Comparison of ENCODE assay signal across 28 cellular contexts in genomic region chr3:21634112-21634511, GRCh38.
"Had no signal": no experiment of that assay in that cellular context is flagged by ENCODE, and none has a peak within 500 bp of the region (broad histone marks: within the 10 kb centered on the region; RNA-seq: fewer than 3 reads in every experiment).

No MANE protein-coding gene starts in this region.

- H3K4me1 ChIP-seq: neural progenitor cell, parathyroid adenoma, psoas muscle, right lobe of liver, sigmoid colon, stomach, thyroid gland, tibial nerve, upper lobe of left lung, vagina had no signal

- DNase-seq: occipital lobe; ovary; posterior cingulate gyrus; psoas muscle; right cardiac atrium; right lobe of liver; sigmoid colon; small intestine; stimulated activated CD4-positive, alpha-beta T cell treated with anti-CD3 and anti-CD28 coated beads, Interleukin-15, amount 100 ng/mL, for 24 hours; stimulated activated CD4-positive, alpha-beta T cell treated with anti-CD3 and anti-CD28 coated beads, Interleukin-2, amount 100 ng/mL, for 24 hours; stimulated activated CD4-positive, alpha-beta T cell treated with anti-CD3 and anti-CD28 coated beads, Interleukin-2, amount 100 ng/mL, for 48 hours; stimulated activated CD4-positive, alpha-beta T cell treated with anti-CD3 and anti-CD28 coated beads, Interleukin-4, amount 100 ng/mL, for 24 hours; stimulated activated naive B cell treated with anti-CD40 and anti-IgM and Interleukin-4, amounts not matched to agents 10 μg/mL and 1 μg/mL and 100 μg/mL, for 72 hours; stimulated activated naive CD4-positive, alpha-beta T cell treated with Interleukin-2 at 50 U/mL for 16 hours; stomach; thyroid gland; trophoblast cell; upper lobe of left lung had no signal

- H3K27ac Mint-ChIP-seq: natural killer cell treated with Interleukin-12 subunit alpha and Interleukin-12 subunit beta and Interleukin-15 and Interleukin-18, amount 100 ng/mL, for 72 hours; neural progenitor cell; progenitor cell of endocrine pancreas; stimulated activated effector memory CD8-positive, alpha-beta T cell treated with anti-CD3 and anti-CD28 coated beads, Interleukin-12 subunit alpha, Interleukin-12 subunit beta, amount 100 ng/mL, for 72 hours; stimulated activated naive B cell treated with anti-CD40 and anti-IgM and Interleukin-4, amounts not matched to agents 10 μg/mL and 1 μg/mL and 100 μg/mL, for 72 hours; stimulated activated naive CD8-positive, alpha-beta T cell treated with anti-CD3 and anti-CD28 coated beads, Interleukin-15, Interleukin-2, amounts not matched to agents 100 ng/mL and 50 ng/mL, for 24 hours had no signal

- H3K4me2 ChIP-seq: neural progenitor cell had no signal

- H2AFZ ChIP-seq: neural progenitor cell, parathyroid adenoma had no signal

- H3K4me1 Mint-ChIP-seq: neural progenitor cell; stimulated activated effector memory CD8-positive, alpha-beta T cell treated with anti-CD3 and anti-CD28 coated beads, Interleukin-12 subunit alpha, Interleukin-12 subunit beta, amount 100 ng/mL, for 72 hours; stimulated activated naive B cell treated with anti-CD40 and anti-IgM and Interleukin-4, amounts not matched to agents 10 μg/mL and 1 μg/mL and 100 μg/mL, for 72 hours had no signal

- ATAC-seq: natural killer cell treated with Interleukin-12 subunit alpha and Interleukin-12 subunit beta and Interleukin-15 and Interleukin-18, amount 100 ng/mL, for 72 hours; psoas muscle; right cardiac atrium; right lobe of liver; stimulated activated effector memory CD8-positive, alpha-beta T cell treated with anti-CD3 and anti-CD28 coated beads, Interleukin-12 subunit alpha, Interleukin-12 subunit beta, amount 100 ng/mL, for 72 hours; stimulated activated naive B cell treated with anti-CD40 and anti-IgM and Interleukin-4, amounts not matched to agents 10 μg/mL and 1 μg/mL and 100 μg/mL, for 72 hours had no signal

- FAIRE-seq: urothelium cell line had no signal

- H3K36me3 ChIP-seq: neural progenitor cell, ovary, right lobe of liver, sigmoid colon, stomach, thoracic aorta, thyroid gland, tibial nerve, upper lobe of left lung, vagina had no signal

- H3K9ac ChIP-seq: neural progenitor cell, parathyroid adenoma had no signal

- H3K36me3 Mint-ChIP-seq: natural killer cell treated with Interleukin-12 subunit alpha and Interleukin-12 subunit beta and Interleukin-15 and Interleukin-18, amount 100 ng/mL, for 72 hours; neural progenitor cell; stimulated activated effector memory CD8-positive, alpha-beta T cell treated with anti-CD3 and anti-CD28 coated beads, Interleukin-12 subunit alpha, Interleukin-12 subunit beta, amount 100 ng/mL, for 72 hours; stimulated activated naive B cell treated with anti-CD40 and anti-IgM and Interleukin-4, amounts not matched to agents 10 μg/mL and 1 μg/mL and 100 μg/mL, for 72 hours had no signal

- H3K27ac ChIP-seq: neural progenitor cell, ovary, parathyroid adenoma, psoas muscle, right lobe of liver, sigmoid colon, stomach, thoracic aorta, thyroid gland, tibial nerve, upper lobe of left lung, vagina had no signal

- H3K4me3 ChIP-seq: neural progenitor cell, ovary, psoas muscle, right lobe of liver, sigmoid colon, stomach, thoracic aorta, thyroid gland, tibial nerve, upper lobe of left lung, vagina had no signal

- H3K4me3 Mint-ChIP-seq: natural killer cell treated with Interleukin-12 subunit alpha and Interleukin-12 subunit beta and Interleukin-15 and Interleukin-18, amount 100 ng/mL, for 72 hours; neural progenitor cell; stimulated activated effector memory CD8-positive, alpha-beta T cell treated with anti-CD3 and anti-CD28 coated beads, Interleukin-12 subunit alpha, Interleukin-12 subunit beta, amount 100 ng/mL, for 72 hours; stimulated activated naive B cell treated with anti-CD40 and anti-IgM and Interleukin-4, amounts not matched to agents 10 μg/mL and 1 μg/mL and 100 μg/mL, for 72 hours; stimulated activated naive CD8-positive, alpha-beta T cell treated with anti-CD3 and anti-CD28 coated beads, Interleukin-15, Interleukin-2, amounts not matched to agents 100 ng/mL and 50 ng/mL, for 24 hours had no signal

- H3K79me2 ChIP-seq: parathyroid adenoma had no signal

- H3K27me3 ChIP-seq: neural progenitor cell, ovary, right lobe of liver, sigmoid colon, stomach, thyroid gland, tibial nerve, upper lobe of left lung, vagina had no signal

- H3K9me3 ChIP-seq: ovary, psoas muscle, right lobe of liver, sigmoid colon, stomach, thoracic aorta, thyroid gland, tibial nerve, upper lobe of left lung, vagina had no signal

- H3K27me3 Mint-ChIP-seq: natural killer cell treated with Interleukin-12 subunit alpha and Interleukin-12 subunit beta and Interleukin-15 and Interleukin-18, amount 100 ng/mL, for 72 hours; progenitor cell of endocrine pancreas; stimulated activated naive B cell treated with anti-CD40 and anti-IgM and Interleukin-4, amounts not matched to agents 10 μg/mL and 1 μg/mL and 100 μg/mL, for 72 hours; stimulated activated naive CD8-positive, alpha-beta T cell treated with anti-CD3 and anti-CD28 coated beads, Interleukin-15, Interleukin-2, amounts not matched to agents 100 ng/mL and 50 ng/mL, for 24 hours had no signal

- H3K9me3 Mint-ChIP-seq: neural progenitor cell; stimulated activated naive CD8-positive, alpha-beta T cell treated with anti-CD3 and anti-CD28 coated beads, Interleukin-15, Interleukin-2, amounts not matched to agents 100 ng/mL and 50 ng/mL, for 24 hours had no signal
